Comparison of ENCODE assay signal across 20 cellular contexts in genomic region chr3:144549161-144549560, GRCh38.
DNase-seq lines count a peak whose midpoint lies in the region; ATAC-seq, FAIRE-seq and TF ChIP-seq lines count a peak whose summit lies in the region.
"Had no signal": no experiment of that assay in that cellular context is flagged by ENCODE, and none has a peak within 500 bp of the region (broad histone marks: within the 10 kb centered on the region; RNA-seq: fewer than 3 reads in every experiment).

No MANE protein-coding gene starts in this region.

- no peak overlapping the region for H2BK12ac ChIP-seq in H1 (ENCODE audit: low read depth, low read length)

- TF ChIP-seq RAD21 in H1 (IDR thresholded peaks at IDR 0.05 in 1 of 2, conservative IDR thresholded peaks at IDR 0.05 in 1 of 2; ENCODE audit: low read depth in 2 of 2, low read length in 2 of 2): no peak

- no peak overlapping the region for H3K23ac ChIP-seq in H1 (ENCODE audit: insufficient read length)

- H2BK20ac ChIP-seq in H1 (ENCODE audit: low read length): no peak overlapping the region

- H3K4me1 Mint-ChIP-seq in mesothelial cell of epicardium: peaks cover 51% of the 10 kb centered on the region
- H3K4me1 Mint-ChIP-seq: CD8-positive, alpha-beta memory T cell had no signal

- H3K18ac ChIP-seq in H1 (ENCODE audit: extremely low read depth, low read length): no peak overlapping the region

- H3F3A ChIP-seq in MM.1S (ENCODE audit: insufficient read depth, low read length): peaks cover 8% of the 10 kb centered on the region

- DNase-seq in HAP-1 (ENCODE audit: low spot score in 2 of 2) (peak; percentile 14 to 39), MM.1S (peak; percentile 73), H1 (ENCODE audit: low read depth in 1 of 2, low spot score in 2 of 2) (no peak), mesothelial cell of epicardium (ENCODE audit: low spot score in 2 of 2, unreplicated experiment in 2 of 2) (no peak), foreskin melanocyte (no peak), NCI-H187 treated with DMSO at 0.1 percent for 48 hours (lab: John Stamatoyannopoulos, UW) (no peak)
- DNase-seq: activated T-cell treated with anti-CD3 and anti-CD28 coated beads, Interleukin-2, amount 50 U/mL, for 72 hours; CD8-positive, alpha-beta memory T cell; DMS79; effector memory CD4-positive, alpha-beta T cell; IMR-90; lower lobe of right lung; MG63; NCI-H187; NCI-H446 treated with DMSO at 0.1 percent for 48 hours; right cardiac atrium; Right ventricle myocardium superior had no signal

- POLR2A ChIA-PET in H1 (lab: Charles Lee; ENCODE audit: partially characterized antibody): no interaction called here

- no peaks in the 10 kb centered on the region for H3K9me3 ChIP-seq in HAP-1
- no peaks in the 10 kb centered on the region for H3K9me3 ChIP-seq in MM.1S (replicated peaks; ENCODE audit: insufficient read depth, low read length)
- no peaks in the 10 kb centered on the region for H3K9me3 ChIP-seq in H1 (ENCODE audit: insufficient read depth in 2 of 2, low read depth in 1 of 2, low read length in 1 of 2)
- H3K9me3 ChIP-seq: lower lobe of right lung, MG63 had no signal

- in situ Hi-C loops in HAP-1 (cut with MboI; ENCODE audit: low sequenced_read_pairs): no loop called here

- no peak overlapping the region for H3K4ac ChIP-seq in H1 (replicated peaks; ENCODE audit: insufficient read length, low read depth, low read length)

- ATAC-seq in GM19452 (IDR thresholded peaks at IDR 0.05; ENCODE audit: unreplicated experiment): no peak
- ATAC-seq: activated naive CD4-positive, alpha-beta T cell treated with anti-CD3 and anti-CD28 coated beads, Interleukin-2, amount 50 U/mL, for 72 hours; activated T-cell treated with anti-CD3 and anti-CD28 coated beads, Interleukin-2, amount 50 U/mL, for 72 hours; lower lobe of right lung; right cardiac atrium had no signal

- TF ChIP-seq CTCF in MM.1S (IDR thresholded peaks at IDR 0.05; ENCODE audit: low read length) (no peak), H1 (IDR thresholded peaks at IDR 0.05; ENCODE audit: control extremely low read depth in 1 of 3, insufficient read depth in 1 of 3, low read depth in 1 of 3, low read length in 3 of 3) (no peak), mesothelial cell of epicardium (IDR thresholded peaks at IDR 0.05; ENCODE audit: unreplicated experiment) (no peak)

- CTCF ChIA-PET in H1 (lab: Charles Lee; ENCODE audit: partially characterized antibody): interaction anchor here (0.5 kb wide), 1 partner anchor 70 kb away, joined by 4 read pairs; no protein-coding TSS in a partner anchor

- peak; percentile 87 for FAIRE-seq in H1 (lab: Jason Lieb, UNC)
- FAIRE-seq: islet of Langerhans had no signal

- no peak overlapping the region for H2AFZ ChIP-seq in MM.1S (ENCODE audit: low read length)
- H2AFZ ChIP-seq in H1 (ENCODE audit: low read length): no peak overlapping the region

- TF ChIP-seq EP300 in H1 (IDR thresholded peaks at IDR 0.05; ENCODE audit: borderline replicate concordance in 1 of 2, low read depth in 2 of 2, low read length in 2 of 2): no peak

- H3K27me3 ChIP-seq in HAP-1 (ENCODE audit: low read depth) (no peaks in the 10 kb centered on the region), MM.1S (replicated peaks; ENCODE audit: insufficient read depth, low read length) (no peaks in the 10 kb centered on the region), H1 (replicated peaks in 1 of 4; ENCODE audit: control insufficient read depth in 3 of 4, extremely low read depth in 1 of 4, insufficient read depth in 3 of 4, low read length in 3 of 4) (no peaks in the 10 kb centered on the region)
- H3K27me3 ChIP-seq: MG63 had no signal

- H3K4me1 ChIP-seq in HAP-1: peaks cover 28% of the 10 kb centered on the region
- peaks cover 28% of the 10 kb centered on the region for H3K4me1 ChIP-seq in MM.1S (ENCODE audit: low read length)
- peaks cover 0 to 10% (median 3%) of the 10 kb centered on the region in 4 experiments; a peak in 4 of 7 replicates for H3K4me1 ChIP-seq in H1 (replicated peaks in 1 of 4; ENCODE audit: control insufficient read depth in 3 of 4, insufficient read depth in 4 of 4, low read length in 3 of 4)
- H3K4me1 ChIP-seq: lower lobe of right lung had no signal

- H2BK15ac ChIP-seq in H1 (ENCODE audit: low read length): no peak overlapping the region

- no peak overlapping the region for H3K4me3 Mint-ChIP-seq in mesothelial cell of epicardium
- H3K4me3 Mint-ChIP-seq: activated T-cell treated with anti-CD3 and anti-CD28 coated beads, Interleukin-2, amount 50 U/mL, for 72 hours; CD8-positive, alpha-beta memory T cell had no signal

- WGBS in H1 (ENCODE audit: extremely low coverage in 1 of 2, insufficient coverage in 1 of 2, insufficient read length in 1 of 2, insufficient replicate concordance in 2 of 2, low coverage in 1 of 2, low lambda C conversion rate in 2 of 2, missing lambda C conversion rate in 1 of 2), 2 experiments: 8% methylated on average over 1 of the region's 1 CpG; no CpG with 5 or more reads in 1 of the 2 experiments

- H3K4me3 ChIP-seq in HAP-1 (no peak overlapping the region), MM.1S (ENCODE audit: low read length) (no peak overlapping the region), H1 (ENCODE audit: extremely low read depth in 1 of 4, insufficient read depth in 2 of 4, low read depth in 3 of 4, low read length in 4 of 4) (peak overlapping the region in 1 of 4 experiments; percentile 34; a peak in 1 of 8 replicates)
- H3K4me3 ChIP-seq: lower lobe of right lung, MG63 had no signal

- H3K56ac ChIP-seq in H1 (replicated peaks; ENCODE audit: insufficient read length, low read depth, low read length): no peak overlapping the region

- no peaks in the 10 kb centered on the region for H3K79me2 ChIP-seq in MM.1S (ENCODE audit: low read length)
- H3K79me2 ChIP-seq in H1 (ENCODE audit: control insufficient read depth in 1 of 2, insufficient read depth in 2 of 2, low read length in 2 of 2): no peaks in the 10 kb centered on the region

- H3K9me3 Mint-ChIP-seq in mesothelial cell of epicardium: no peaks in the 10 kb centered on the region
- H3K9me3 Mint-ChIP-seq: activated naive CD4-positive, alpha-beta T cell treated with anti-CD3 and anti-CD28 coated beads, Interleukin-2, amount 50 U/mL, for 72 hours; activated T-cell treated with anti-CD3 and anti-CD28 coated beads, Interleukin-2, amount 50 U/mL, for 72 hours; CD8-positive, alpha-beta memory T cell had no signal

- H2BK120ac ChIP-seq in H1 (replicated peaks; ENCODE audit: low read depth, low read length): no peak overlapping the region

- no peaks in the 10 kb centered on the region for H3K9me2 ChIP-seq in MM.1S (replicated peaks; ENCODE audit: insufficient read depth, low read length)

- H3K9ac ChIP-seq in MM.1S (ENCODE audit: low read length) (no peak overlapping the region), H1 (replicated peaks in 1 of 4; ENCODE audit: extremely low read depth in 1 of 4, low read depth in 3 of 4, low read length in 3 of 4) (no peak overlapping the region)

- H3K79me1 ChIP-seq in H1 (ENCODE audit: low read depth, low read length): no peaks in the 10 kb centered on the region

- TF ChIP-seq POLR2A in H1 (IDR thresholded peaks at IDR 0.05; ENCODE audit: control extremely low read depth in 1 of 2, low read depth in 2 of 2, low read length in 2 of 2): no peak

- no peaks in the 10 kb centered on the region for H3K27me3 Mint-ChIP-seq in mesothelial cell of epicardium (ENCODE audit: low read depth)
- H3K27me3 Mint-ChIP-seq: CD8-positive, alpha-beta memory T cell had no signal

- H4K20me1 ChIP-seq in MM.1S (ENCODE audit: insufficient read depth, low read length): no peaks in the 10 kb centered on the region
- H4K20me1 ChIP-seq in H1 (replicated peaks in 1 of 2; ENCODE audit: control insufficient read depth in 1 of 2, insufficient read depth in 2 of 2, low read length in 2 of 2): no peaks in the 10 kb centered on the region

- no peak overlapping the region for H4K5ac ChIP-seq in H1 (ENCODE audit: insufficient read length, low read depth, low read length)

- H3K23me2 ChIP-seq in H1 (ENCODE audit: low read depth, low read length): no peaks in the 10 kb centered on the region

- H3K27ac Mint-ChIP-seq in mesothelial cell of epicardium: peak overlapping the region; percentile 76
- H3K27ac Mint-ChIP-seq: activated naive CD4-positive, alpha-beta T cell treated with anti-CD3 and anti-CD28 coated beads, Interleukin-2, amount 50 U/mL, for 72 hours; activated T-cell treated with anti-CD3 and anti-CD28 coated beads, Interleukin-2, amount 50 U/mL, for 72 hours; CD8-positive, alpha-beta memory T cell had no signal

- no peak overlapping the region for H4K8ac ChIP-seq in H1 (ENCODE audit: extremely low read depth, insufficient read depth, low read length)

- H2AK5ac ChIP-seq in H1 (ENCODE audit: low read depth, low read length): no peak overlapping the region

- H3K27ac ChIP-seq in MM.1S (ENCODE audit: low read length) (peak overlapping the region; percentile 7; the same call in 1 of the 2 replicates), H1 (ENCODE audit: low read depth, low read length) (no peak overlapping the region)
- H3K27ac ChIP-seq: lower lobe of right lung had no signal

- H3K36me3 ChIP-seq in HAP-1 (replicated peaks) (no peaks in the 10 kb centered on the region), MM.1S (replicated peaks; ENCODE audit: insufficient read depth, low read length) (no peaks in the 10 kb centered on the region), H1 (ENCODE audit: control insufficient read depth in 2 of 4, insufficient read depth in 4 of 4, low read length in 3 of 4) (no peaks in the 10 kb centered on the region)
- H3K36me3 ChIP-seq: lower lobe of right lung, MG63 had no signal

- H2BK5ac ChIP-seq in H1 (ENCODE audit: low read depth, low read length): no peak overlapping the region

- H4K91ac ChIP-seq in H1 (replicated peaks; ENCODE audit: insufficient read length, low read length): no peak overlapping the region

- no peak overlapping the region for H3K14ac ChIP-seq in H1 (ENCODE audit: insufficient read length)

- H3K36me3 Mint-ChIP-seq in mesothelial cell of epicardium: no peaks in the 10 kb centered on the region
- H3K36me3 Mint-ChIP-seq: activated naive CD4-positive, alpha-beta T cell treated with anti-CD3 and anti-CD28 coated beads, Interleukin-2, amount 50 U/mL, for 72 hours; CD8-positive, alpha-beta memory T cell had no signal

- peak overlapping the region; percentile 19; the same call in 1 of the 2 replicates for H3K4me2 ChIP-seq in MM.1S (ENCODE audit: low read depth, low read length)
- H3K4me2 ChIP-seq in H1 (ENCODE audit: insufficient read depth in 1 of 2, low read depth in 2 of 2, low read length in 2 of 2): peak overlapping the region in 1 of 2 experiments; percentile 30; a peak in 1 of 4 replicates

TF ChIP-seq in H1, 55 proteins besides CTCF, POLR2A, EP300 and RAD21:
- no peak for TF ChIP-seq NRF1 (IDR thresholded peaks at IDR 0.05; ENCODE audit: low read depth, low read length)
- 0 out of 2 replicates have a peak, but pooled peaks have one; percentile 25 for TF ChIP-seq TCF12 (IDR thresholded peaks at IDR 0.05; ENCODE audit: low read depth, low read length)
- no peak for TF ChIP-seq CTBP2 (IDR thresholded peaks at IDR 0.05; ENCODE audit: borderline replicate concordance, insufficient read depth, insufficient read length, low read length)
- no peak for TF ChIP-seq JUN (IDR thresholded peaks at IDR 0.05; ENCODE audit: low read depth, low read length)
- TF ChIP-seq SIX5 (IDR thresholded peaks at IDR 0.05; ENCODE audit: low read depth, low read length): no peak

Comparison
In these comparisons a context has a peak if more than half of its experiments do, and no peak if none do; other contexts are left out.
1. DNase-seq: peak in HAP-1 (2 of 2) and MM.1S (single experiment); none in H1 (0 of 2), mesothelial cell of epicardium (0 of 2), foreskin melanocyte (single experiment) and NCI-H187 treated with DMSO at 0.1 percent for 48 hours (single experiment).